Comparison of ENCODE assay signal across 10 cellular contexts in genomic region chr17:50501054-50501453, GRCh38. TPM values are rescaled to one million over a fixed set of nuclear protein-coding genes. Genes with fewer than 3 reads are reported as not detected.
A peak's percentile ranks its signal among the peaks of the same experiment; 100 is the strongest.
DNase-seq lines count a peak whose midpoint lies in the region; TF ChIP-seq lines count a peak whose summit lies in the region.
"Had no signal": no experiment of that assay in that cellular context is flagged by ENCODE, and none has a peak within 500 bp of the region (broad histone marks: within the 10 kb centered on the region; RNA-seq: fewer than 3 reads in every experiment).

No MANE protein-coding gene starts in this region.

- no peaks in the 10 kb centered on the region for H3K36me3 ChIP-seq in MM.1S (replicated peaks; ENCODE audit: insufficient read depth, low read length)
- H3K36me3 ChIP-seq: BLaER1 treated with 17β-estradiol and CSF1 and Interleukin-3, amounts not matched to agents 10 nM and 100 nM had no signal

- H3K27ac Mint-ChIP-seq in brain (no peak overlapping the region), neural crest cell (ENCODE audit: unreplicated experiment) (no peak overlapping the region)
- H3K27ac Mint-ChIP-seq: activated naive CD4-positive, alpha-beta T cell treated with anti-CD3 and anti-CD28 coated beads, Interleukin-2, amount 50 U/mL, for 72 hours had no signal

- DNase-seq in NCI-H1694 (lab: John Stamatoyannopoulos, UW): peak; percentile 43
- DNase-seq in NCI-H1694 treated with DMSO at 0.1 percent for 48 hours (lab: John Stamatoyannopoulos, UW): no peak
- peak; percentile 26 for DNase-seq in MM.1S
- peak; percentile 50 for DNase-seq in neural crest cell (ENCODE audit: low read depth, low spot score)
- DNase-seq in amniotic stem cell (lab: John Stamatoyannopoulos, UW): no peak
- DNase-seq in Ammon's horn (ENCODE audit: low spot score): no peak
- no peak for DNase-seq in NCI-H146 (lab: John Stamatoyannopoulos, UW)

- H3K4me1 Mint-ChIP-seq in brain (peaks cover 7% of the 10 kb centered on the region), neural crest cell (peaks cover 6% of the 10 kb centered on the region)

- H2AFZ ChIP-seq in MM.1S (ENCODE audit: low read length): no peak overlapping the region

- H3K9ac ChIP-seq in MM.1S (ENCODE audit: low read length): no peak overlapping the region
- H3K9ac ChIP-seq: BLaER1 treated with 17β-estradiol and CSF1 and Interleukin-3, amounts not matched to agents 10 nM and 100 nM had no signal

- H3K27me3 ChIP-seq in MM.1S (replicated peaks; ENCODE audit: insufficient read depth, low read length): no peaks in the 10 kb centered on the region

- H3K9me2 ChIP-seq in MM.1S (replicated peaks; ENCODE audit: insufficient read depth, low read length): no peaks in the 10 kb centered on the region

- no peaks in the 10 kb centered on the region for H3K4me1 ChIP-seq in MM.1S (ENCODE audit: low read length)

- no peak overlapping the region for H3K27ac ChIP-seq in MM.1S (ENCODE audit: low read length)
- H3K27ac ChIP-seq: BLaER1 treated with 17β-estradiol and CSF1 and Interleukin-3, amounts not matched to agents 10 nM and 100 nM had no signal

- no peaks in the 10 kb centered on the region for H3K36me3 Mint-ChIP-seq in brain
- H3K36me3 Mint-ChIP-seq in neural crest cell (ENCODE audit: low read depth): no peaks in the 10 kb centered on the region
- H3K36me3 Mint-ChIP-seq: activated naive CD4-positive, alpha-beta T cell treated with anti-CD3 and anti-CD28 coated beads, Interleukin-2, amount 50 U/mL, for 72 hours had no signal

- H3K9me3 ChIP-seq in MM.1S (replicated peaks; ENCODE audit: insufficient read depth, low read length): no peaks in the 10 kb centered on the region

- H3K9me3 Mint-ChIP-seq in brain (no peaks in the 10 kb centered on the region), neural crest cell (no peaks in the 10 kb centered on the region)
- H3K9me3 Mint-ChIP-seq: activated naive CD4-positive, alpha-beta T cell treated with anti-CD3 and anti-CD28 coated beads, Interleukin-2, amount 50 U/mL, for 72 hours had no signal

- no peak overlapping the region for H3K4me2 ChIP-seq in MM.1S (ENCODE audit: low read depth, low read length)
- H3K4me2 ChIP-seq: BLaER1 treated with 17β-estradiol and CSF1 and Interleukin-3, amounts not matched to agents 10 nM and 100 nM had no signal

- H3K4me3 Mint-ChIP-seq in brain: no peak overlapping the region
- no peak overlapping the region for H3K4me3 Mint-ChIP-seq in neural crest cell

- TF ChIP-seq CTCF in MM.1S (IDR thresholded peaks at IDR 0.05; ENCODE audit: low read length): peak; percentile 12; the same call in 1 of the 2 replicates
- peak; percentile 20 to 54 for TF ChIP-seq CTCF in brain (conservative IDR thresholded peaks at IDR 0.05)
- TF ChIP-seq CTCF in neural crest cell (conservative IDR thresholded peaks at IDR 0.05): peak; percentile 62

- H3K4me3 ChIP-seq in MM.1S (ENCODE audit: low read length): no peak overlapping the region
- H3K4me3 ChIP-seq: BLaER1 treated with 17β-estradiol and CSF1 and Interleukin-3, amounts not matched to agents 10 nM and 100 nM had no signal

- H3K79me2 ChIP-seq in MM.1S (ENCODE audit: low read length): no peaks in the 10 kb centered on the region

- H3K27me3 Mint-ChIP-seq in brain: peaks cover 5% of the 10 kb centered on the region
- H3K27me3 Mint-ChIP-seq in neural crest cell (ENCODE audit: low read depth): peaks cover 3% of the 10 kb centered on the region

- no peaks in the 10 kb centered on the region for H4K20me1 ChIP-seq in MM.1S (ENCODE audit: insufficient read depth, low read length)
- H4K20me1 ChIP-seq: BLaER1 treated with 17β-estradiol and CSF1 and Interleukin-3, amounts not matched to agents 10 nM and 100 nM had no signal

- H3F3A ChIP-seq in MM.1S (ENCODE audit: insufficient read depth, low read length): no peaks in the 10 kb centered on the region

RNA-seq across cellular contexts. Expression of gene MYCBPAP, which starts 7.2 kb away (rescaled TPM):
- 0.61 TPM for polyA plus RNA-seq in brain (ENCODE audit: insufficient read depth, low read depth, low replicate concordance)
- 1.2 and 1.7 TPM in 2 replicates for total RNA-seq in neural crest cell

RNA-seq across cellular contexts. Expression of gene RSAD1, which starts 22.4 kb away (rescaled TPM):
- polyA plus RNA-seq in brain (ENCODE audit: insufficient read depth, low read depth, low replicate concordance): 17.8 TPM
- 42.4 and 42.9 TPM in 2 replicates for total RNA-seq in neural crest cell

RNA-seq across cellular contexts. Expression of gene EPN3, which starts 31.5 kb away (rescaled TPM):
- polyA plus RNA-seq in brain (ENCODE audit: insufficient read depth, low read depth, low replicate concordance): 2.1 TPM
- total RNA-seq in neural crest cell: 0.11 TPM in 1 of 2 replicates, not detected in the other
- total RNA-seq: activated naive CD4-positive, alpha-beta T cell treated with anti-CD3 and anti-CD28 coated beads, Interleukin-2, amount 50 U/mL, for 72 hours had no signal

RNA-seq across cellular contexts. Expression of gene CHAD, which starts 32.4 kb away (rescaled TPM):
- polyA plus RNA-seq in brain (ENCODE audit: insufficient read depth, low read depth, low replicate concordance): 2.7 TPM
- 0.19 and 0.27 TPM in 2 replicates for total RNA-seq in neural crest cell
- total RNA-seq: activated naive CD4-positive, alpha-beta T cell treated with anti-CD3 and anti-CD28 coated beads, Interleukin-2, amount 50 U/mL, for 72 hours had no signal

RNA-seq across cellular contexts. Expression of gene SPATA20, which starts 45.9 kb away (rescaled TPM):
- polyA plus RNA-seq in brain (ENCODE audit: insufficient read depth, low read depth, low replicate concordance): 22.1 TPM
- 24.4 and 25.8 TPM in 2 replicates for total RNA-seq in neural crest cell

Comparison
In these comparisons a context has a peak if more than half of its experiments do, and no peak if none do; other contexts are left out.
1. DNase-seq: peak in NCI-H1694 (single experiment), MM.1S (single experiment) and neural crest cell (single experiment); none in NCI-H1694 treated with DMSO at 0.1 percent for 48 hours (single experiment), amniotic stem cell (single experiment), Ammon's horn (single experiment) and NCI-H146 (single experiment).
2. CTCF ChIP-seq: peak in every context shown above with its lines; median percentile 62 in neural crest cell; 37 in brain; 12 in MM.1S.